Comparison of ENCODE assay signal across 19 cellular contexts in genomic region chr2:48001498-48001897, GRCh38.
DNase-seq lines count a peak whose midpoint lies in the region; ATAC-seq, FAIRE-seq and TF ChIP-seq lines count a peak whose summit lies in the region.
"Had no signal": no experiment of that assay in that cellular context is flagged by ENCODE, and none has a peak within 500 bp of the region (broad histone marks: within the 10 kb centered on the region; RNA-seq: fewer than 3 reads in every experiment).

No MANE protein-coding gene starts in this region.

- no peak overlapping the region for H3K4me3 ChIP-seq in Loucy (ENCODE audit: low read length, poor library complexity, severe bottlenecking)
- H3K4me3 ChIP-seq: GM23338 had no signal

- no peak for TF ChIP-seq CTCF in Loucy (conservative IDR thresholded peaks at IDR 0.05; ENCODE audit: low read length)
- TF ChIP-seq CTCF in neural crest cell (conservative IDR thresholded peaks at IDR 0.05): no peak
- no peak for TF ChIP-seq CTCF in omental fat pad (IDR thresholded peaks at IDR 0.05)

- H3K4me3 Mint-ChIP-seq in neural crest cell: no peak overlapping the region
- no peak overlapping the region for H3K4me3 Mint-ChIP-seq in stimulated activated naive B cell treated with anti-CD40 and anti-IgM and Interleukin-4, amounts not matched to agents 10 μg/mL and 1 μg/mL and 100 μg/mL, for 72 hours
- H3K4me3 Mint-ChIP-seq: CD4-positive, alpha-beta memory T cell; GM23338; H9 had no signal

- H2AFZ ChIP-seq in Loucy (ENCODE audit: low read length): peak overlapping the region; percentile 41; the same call in 1 of the 2 replicates
- H2AFZ ChIP-seq: GM23338 had no signal

- no peaks in the 10 kb centered on the region for H4K20me1 ChIP-seq in Loucy (ENCODE audit: insufficient read depth, low read length, poor library complexity, severe bottlenecking)

- FAIRE-seq in endometrium (lab: Jason Lieb, UNC): peak; percentile 8
- FAIRE-seq: GM12891, GM18507 had no signal

- H3K4me2 ChIP-seq in Loucy (ENCODE audit: low read depth, low read length, poor library complexity, severe bottlenecking): no peak overlapping the region
- H3K4me2 ChIP-seq: GM23338 had no signal

- H3K27me3 ChIP-seq in Loucy (ENCODE audit: insufficient read depth, low read length, poor library complexity, severe bottlenecking): no peaks in the 10 kb centered on the region

- no peaks in the 10 kb centered on the region for H3K9me2 ChIP-seq in Loucy (replicated peaks; ENCODE audit: low read depth, low read length)

- no peaks in the 10 kb centered on the region for H3K79me2 ChIP-seq in Loucy (ENCODE audit: insufficient read depth, low read length)

- H3K9ac ChIP-seq in Loucy (ENCODE audit: low read depth, low read length, poor library complexity, severe bottlenecking): no peak overlapping the region

- H3K4me1 ChIP-seq in Loucy (ENCODE audit: insufficient read depth, low read length, poor library complexity, severe bottlenecking): no peaks in the 10 kb centered on the region

- no peaks in the 10 kb centered on the region for H3K27me3 Mint-ChIP-seq in neural crest cell (ENCODE audit: low read depth)
- no peaks in the 10 kb centered on the region for H3K27me3 Mint-ChIP-seq in stimulated activated naive B cell treated with anti-CD40 and anti-IgM and Interleukin-4, amounts not matched to agents 10 μg/mL and 1 μg/mL and 100 μg/mL, for 72 hours

- no peak for DNase-seq in neural crest cell (ENCODE audit: low read depth, low spot score)
- DNase-seq in stimulated activated naive B cell treated with anti-CD40 and anti-IgM and Interleukin-4, amounts not matched to agents 10 μg/mL and 1 μg/mL and 100 μg/mL, for 72 hours: no peak
- DNase-seq in omental fat pad (ENCODE audit: low spot score): no peak
- DNase-seq in ecto neural progenitor cell (ENCODE audit: low spot score): no peak
- DNase-seq: 8988T; C1 segment of cervical spinal cord; Calu3; CD4-positive, alpha-beta memory T cell; COR-L47; DMS53; DMS79 treated with DMSO at 0.1 percent for 48 hours; GF-D8; H9 had no signal

- no peaks in the 10 kb centered on the region for H3K9me3 ChIP-seq in Loucy (ENCODE audit: insufficient read depth, low read depth, low read length)

- peak overlapping the region; percentile 4 for H3K27ac Mint-ChIP-seq in neural crest cell (ENCODE audit: unreplicated experiment)
- no peak overlapping the region for H3K27ac Mint-ChIP-seq in stimulated activated naive B cell treated with anti-CD40 and anti-IgM and Interleukin-4, amounts not matched to agents 10 μg/mL and 1 μg/mL and 100 μg/mL, for 72 hours
- H3K27ac Mint-ChIP-seq: CD4-positive, alpha-beta memory T cell; GM23338; H9 had no signal

- peaks cover 5% of the 10 kb centered on the region for H3K4me1 Mint-ChIP-seq in neural crest cell
- H3K4me1 Mint-ChIP-seq in stimulated activated naive B cell treated with anti-CD40 and anti-IgM and Interleukin-4, amounts not matched to agents 10 μg/mL and 1 μg/mL and 100 μg/mL, for 72 hours: no peaks in the 10 kb centered on the region
- H3K4me1 Mint-ChIP-seq: H9 had no signal

- no peaks in the 10 kb centered on the region for H3K36me3 Mint-ChIP-seq in neural crest cell (ENCODE audit: low read depth)
- no peaks in the 10 kb centered on the region for H3K36me3 Mint-ChIP-seq in stimulated activated naive B cell treated with anti-CD40 and anti-IgM and Interleukin-4, amounts not matched to agents 10 μg/mL and 1 μg/mL and 100 μg/mL, for 72 hours
- H3K36me3 Mint-ChIP-seq: CD4-positive, alpha-beta memory T cell had no signal

- no peak for ATAC-seq in stimulated activated naive B cell treated with anti-CD40 and anti-IgM and Interleukin-4, amounts not matched to agents 10 μg/mL and 1 μg/mL and 100 μg/mL, for 72 hours (replicated peaks)
- no peak for ATAC-seq in omental fat pad (ENCODE audit: low FRiP score)
- ATAC-seq: GM23338, HCT116 had no signal

- H3F3A ChIP-seq in Loucy (ENCODE audit: low read depth): no peaks in the 10 kb centered on the region

- H3K9me3 Mint-ChIP-seq in neural crest cell: peaks cover 3% of the 10 kb centered on the region
- H3K9me3 Mint-ChIP-seq in stimulated activated naive B cell treated with anti-CD40 and anti-IgM and Interleukin-4, amounts not matched to agents 10 μg/mL and 1 μg/mL and 100 μg/mL, for 72 hours: no peaks in the 10 kb centered on the region
- H3K9me3 Mint-ChIP-seq: CD4-positive, alpha-beta memory T cell; GM23338; H9 had no signal

- no peaks in the 10 kb centered on the region for H3K36me3 ChIP-seq in Loucy (ENCODE audit: insufficient read depth, low read length)
